ENCODE assay signal across 11 cellular contexts in the genomic region with DNA sequence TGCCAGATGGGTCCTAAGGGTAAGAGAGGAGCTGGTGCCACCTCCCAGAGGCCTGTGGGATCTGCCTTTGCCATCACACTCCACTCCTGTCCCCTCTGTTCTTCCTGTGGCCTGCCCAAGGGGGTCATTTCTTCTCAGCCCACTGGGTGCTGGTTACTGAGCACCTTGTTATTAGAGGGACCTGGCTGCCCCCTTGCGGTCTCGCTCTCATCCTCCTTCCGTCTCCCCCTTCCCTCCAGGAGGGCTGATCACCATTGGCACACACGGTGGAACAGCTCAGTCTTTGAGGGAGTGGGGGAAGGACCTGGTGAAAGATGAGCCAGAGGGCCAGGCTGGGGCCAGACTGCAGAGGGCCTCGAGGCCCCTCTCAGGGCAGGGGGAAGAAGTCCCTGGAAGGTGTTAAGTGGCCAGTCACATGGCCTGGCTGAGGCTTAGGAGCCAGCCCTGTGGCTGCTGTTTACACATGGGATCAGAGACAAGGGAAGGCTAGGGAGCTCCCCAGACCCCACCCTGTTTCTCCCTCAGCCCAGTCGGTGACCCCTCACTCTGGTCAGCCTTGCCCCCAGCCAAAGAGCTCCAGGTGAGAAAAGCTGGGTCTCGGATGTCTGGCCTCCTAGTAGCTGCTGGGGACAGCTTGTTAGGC.
"Had no signal": no experiment of that assay in that cellular context is flagged by ENCODE, and none has a peak within 500 bp of the region (broad histone marks: within the 10 kb centered on the region; RNA-seq: fewer than 3 reads in every experiment).

No MANE protein-coding gene starts in this region.

- H3K4me3 Mint-ChIP-seq: neural crest cell; T-helper 2 cell treated with Interferon-gamma antibody and Interleukin-4, amounts not matched to agents 5 μg/mL and 100 μg/mL, for 36 hours had no signal

- ATAC-seq: body of pancreas had no signal

- H3K27ac ChIP-seq: body of pancreas, colonic mucosa, esophagus squamous epithelium, tibial artery had no signal

- H3K36me3 ChIP-seq: colonic mucosa had no signal

- H3K9me3 ChIP-seq: body of pancreas, colonic mucosa, esophagus squamous epithelium, tibial artery had no signal

- H3K4me1 Mint-ChIP-seq: neural crest cell had no signal

- FAIRE-seq: urothelium cell line had no signal

- DNase-seq: activated naive CD4-positive, alpha-beta T cell treated with anti-CD3 and anti-CD28 coated beads, Interleukin-2, amount 50 U/mL, for 16 hours; amniotic stem cell; body of pancreas; central memory CD4-positive, alpha-beta T cell; colonic mucosa; esophagus squamous epithelium; stimulated activated CD4-positive, alpha-beta T cell treated with anti-CD3 and anti-CD28 coated beads, Interleukin-2, amount 100 ng/mL, for 24 hours; tibial artery had no signal

- H3K4me1 ChIP-seq: body of pancreas, colonic mucosa, esophagus squamous epithelium, tibial artery had no signal

- H3K27ac Mint-ChIP-seq: T-helper 2 cell treated with Interferon-gamma antibody and Interleukin-4, amounts not matched to agents 5 μg/mL and 100 μg/mL, for 36 hours had no signal

- H3K9me3 Mint-ChIP-seq: neural crest cell; T-helper 2 cell treated with Interferon-gamma antibody and Interleukin-4, amounts not matched to agents 5 μg/mL and 100 μg/mL, for 36 hours had no signal

- H3K4me3 ChIP-seq: body of pancreas, colonic mucosa, esophagus squamous epithelium, tibial artery had no signal
